In the genomic region with DNA sequence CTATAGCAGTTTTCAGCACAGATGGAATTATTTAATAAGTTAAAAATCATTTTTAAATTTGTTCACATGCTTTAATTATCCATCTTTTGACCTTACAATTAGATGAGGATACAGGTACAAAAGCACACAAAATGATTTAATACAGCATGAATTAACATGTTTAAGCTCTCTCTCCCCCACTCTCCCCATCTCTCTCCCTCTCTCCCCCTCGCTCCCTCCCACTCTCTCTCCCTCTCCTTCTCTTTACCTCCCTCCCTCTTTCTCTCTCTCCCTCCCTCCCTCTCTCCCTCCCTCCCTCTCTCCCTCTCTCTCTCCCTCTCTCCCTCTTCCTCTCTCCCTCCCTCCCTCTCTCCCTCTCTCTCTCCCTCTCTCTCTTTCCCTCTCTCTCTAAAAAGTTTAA, we compare ENCODE assay signal across 2 cellular contexts.
TF ChIP-seq lines count a peak whose summit lies in the region.

No MANE protein-coding gene starts in this region.

TF ChIP-seq in IMR-90, 13 proteins besides CTCF, POLR2A, EP300 and RAD21:
- TF ChIP-seq FOS (IDR thresholded peaks at IDR 0.05; ENCODE audit: low read depth, low read length) (no peak), SMC3 (IDR thresholded peaks at IDR 0.05; ENCODE audit: low read depth, low read length) (no peak), MAFK (IDR thresholded peaks at IDR 0.05; ENCODE audit: low read depth, low read length) (no peak), MAZ (IDR thresholded peaks at IDR 0.05; ENCODE audit: borderline replicate concordance, low read depth, low read length) (no peak), USF2 (IDR thresholded peaks at IDR 0.05; ENCODE audit: low read depth, low read length) (no peak), CEBPB (IDR thresholded peaks at IDR 0.05; ENCODE audit: low read depth, low read length) (no peak), RFX5 (IDR thresholded peaks at IDR 0.05; ENCODE audit: low read depth, low read length) (no peak), MXI1 (IDR thresholded peaks at IDR 0.05; ENCODE audit: borderline replicate concordance, low read depth, low read length) (no peak), CHD1 (IDR thresholded peaks at IDR 0.05; ENCODE audit: low read depth, low read length) (no peak)
- TF ChIP-seq, protein P1, sequence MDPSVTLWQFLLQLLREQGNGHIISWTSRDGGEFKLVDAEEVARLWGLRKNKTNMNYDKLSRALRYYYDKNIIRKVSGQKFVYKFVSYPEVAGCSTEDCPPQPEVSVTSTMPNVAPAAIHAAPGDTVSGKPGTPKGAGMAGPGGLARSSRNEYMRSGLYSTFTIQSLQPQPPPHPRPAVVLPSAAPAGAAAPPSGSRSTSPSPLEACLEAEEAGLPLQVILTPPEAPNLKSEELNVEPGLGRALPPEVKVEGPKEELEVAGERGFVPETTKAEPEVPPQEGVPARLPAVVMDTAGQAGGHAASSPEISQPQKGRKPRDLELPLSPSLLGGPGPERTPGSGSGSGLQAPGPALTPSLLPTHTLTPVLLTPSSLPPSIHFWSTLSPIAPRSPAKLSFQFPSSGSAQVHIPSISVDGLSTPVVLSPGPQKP (IDR thresholded peaks at IDR 0.05; ENCODE audit: borderline replicate concordance, low read depth, low read length) = no peak

TF ChIP-seq in H1, 55 proteins besides CTCF, POLR2A, EP300 and RAD21:
- no peak for TF ChIP-seq MAX (IDR thresholded peaks at IDR 0.05)
- no peak for TF ChIP-seq GTF2F1 (IDR thresholded peaks at IDR 0.05; ENCODE audit: borderline replicate concordance, low read depth, low read length)
- peak; percentile 46; the same call in 1 of the 2 replicates for TF ChIP-seq EGR1 (IDR thresholded peaks at IDR 0.05; ENCODE audit: borderline replicate concordance, low read depth, low read length)
- no peak for TF ChIP-seq SIRT6 (IDR thresholded peaks at IDR 0.05; ENCODE audit: low read length)
